In the genomic region with DNA sequence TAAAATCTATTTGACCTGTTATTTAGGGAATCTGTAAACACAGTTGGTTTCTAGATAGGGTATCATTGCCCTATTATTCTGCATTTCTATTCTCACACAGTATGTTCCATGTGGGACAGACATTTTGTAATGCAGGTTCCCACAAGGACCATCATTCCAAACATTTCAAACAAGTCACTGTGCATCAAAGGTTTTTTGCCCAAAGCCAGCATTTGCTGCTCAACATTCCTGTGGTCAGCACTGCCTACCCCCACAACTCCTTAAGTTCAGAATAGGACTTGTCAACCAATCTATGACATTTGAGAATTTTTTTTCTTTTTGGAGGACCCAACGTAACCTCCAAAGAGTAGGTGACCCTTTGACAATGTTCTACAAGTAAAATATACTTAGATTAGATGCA, we compare ENCODE assay signal across 19 cellular contexts.
DNase-seq lines count a peak whose midpoint lies in the region; ATAC-seq and TF ChIP-seq lines count a peak whose summit lies in the region.
"Had no signal": no experiment of that assay in that cellular context is flagged by ENCODE, and none has a peak within 500 bp of the region (broad histone marks: within the 10 kb centered on the region; RNA-seq: fewer than 3 reads in every experiment).

No MANE protein-coding gene starts in this region.

- no peak for TF ChIP-seq RAD21 in IMR-90 (IDR thresholded peaks at IDR 0.05; ENCODE audit: low read length)

- H3K14ac ChIP-seq in IMR-90 (replicated peaks; ENCODE audit: low read depth, low read length): no peak overlapping the region

- H3K9me3 ChIP-seq in IMR-90 (ENCODE audit: control insufficient read depth, insufficient read depth, low read length): no peaks in the 10 kb centered on the region
- H3K9me3 ChIP-seq: colonic mucosa, right lobe of liver had no signal

- no peak overlapping the region for H2AK9ac ChIP-seq in IMR-90 (replicated peaks; ENCODE audit: low read depth, low read length, poor library complexity)

- peaks cover 16% of the 10 kb centered on the region for H3K36me3 Mint-ChIP-seq in chondrocyte (ENCODE audit: low read depth)
- H3K36me3 Mint-ChIP-seq: immature natural killer cell had no signal

- H4K20me1 ChIP-seq in IMR-90 (ENCODE audit: insufficient read depth, low read length): peaks cover 22% of the 10 kb centered on the region; the same call in 1 of the 2 replicates

- POLR2A ChIA-PET in IMR-90 (lab: Charles Lee; ENCODE audit: unreplicated experiment): no interaction called here

- H4K5ac ChIP-seq in IMR-90 (ENCODE audit: low read depth, low read length): no peak overlapping the region

- BruUV-seq in IMR-90 (replicated peaks; lab: Mats Ljungman, UMichigan): no TSS peak

- H3K4me1 ChIP-seq in IMR-90 (ENCODE audit: control insufficient read depth, insufficient read depth, low read length): peaks cover 15% of the 10 kb centered on the region
- H3K4me1 ChIP-seq: colonic mucosa, right lobe of liver had no signal

- in situ Hi-C loops in IMR-90 (cut with MboI; ENCODE audit: low sequenced_read_pairs): no loop called here

- H3K9me1 ChIP-seq in IMR-90 (ENCODE audit: insufficient read depth, low read length): peaks cover 15% of the 10 kb centered on the region; the same call in 1 of the 2 replicates

- peak; percentile 45 for DNase-seq in AG08396 (ENCODE audit: low spot score)
- peak; percentile 65 for DNase-seq in IMR-90
- DNase-seq in chondrocyte (ENCODE audit: low spot score): no peak
- peak; percentile 58 for DNase-seq in myocyte (ENCODE audit: low read depth)
- no peak for DNase-seq in H4 (ENCODE audit: low spot score)
- no peak for DNase-seq in DMS79 treated with DMSO at 0.1 percent for 48 hours (lab: John Stamatoyannopoulos, UW)
- DNase-seq: activated CD8-positive, alpha-beta T cell treated with anti-CD3 and anti-CD28 coated beads for 36 hours; activated T-cell treated with anti-CD3 and anti-CD28 coated beads, Interleukin-2, amount 50 U/mL, for 48 hours; AML-193; colonic mucosa; immature natural killer cell; mesendoderm; NCI-H1105 treated with DMSO at 0.1 percent for 48 hours; right lobe of liver; stimulated activated CD4-positive, alpha-beta T cell treated with anti-CD3 and anti-CD28 coated beads, Interleukin-4, amount 100 ng/mL, for 1 hour; substantia nigra had no signal

- no peak overlapping the region for H3K23ac ChIP-seq in IMR-90 (ENCODE audit: low read depth, low read length)

- H2BK5ac ChIP-seq in IMR-90 (ENCODE audit: low read depth, low read length, poor library complexity, severe bottlenecking): peak overlapping the region; percentile 71

- no peak overlapping the region for H3K56ac ChIP-seq in IMR-90 (ENCODE audit: extremely low read depth, insufficient read depth, low read length)

- H2AK5ac ChIP-seq in IMR-90 (ENCODE audit: low read depth, low read length): no peak overlapping the region

- no peak overlapping the region for H3K4me3 ChIP-seq in IMR-90 (ENCODE audit: insufficient read depth, low read depth, low read length)
- H3K4me3 ChIP-seq: colonic mucosa, K562, right lobe of liver had no signal

- no peak for TF ChIP-seq POLR2A in IMR-90 (IDR thresholded peaks at IDR 0.05; ENCODE audit: low read depth, low read length)

- H3K4me2 ChIP-seq in IMR-90 (ENCODE audit: low read depth, low read length): peak overlapping the region; percentile 5; the same call in 1 of the 2 replicates

- no peak overlapping the region for H3K9ac ChIP-seq in IMR-90 (ENCODE audit: low read depth, low read length)

- H3K9me3 Mint-ChIP-seq in chondrocyte (ENCODE audit: low read depth): peaks cover 6% of the 10 kb centered on the region
- H3K9me3 Mint-ChIP-seq: activated CD8-positive, alpha-beta T cell treated with anti-CD3 and anti-CD28 coated beads for 36 hours had no signal

- ATAC-seq in IMR-90 (ENCODE audit: low read depth) (peak; percentile 56), GM19452 (IDR thresholded peaks at IDR 0.05; ENCODE audit: unreplicated experiment) (no peak), HG02642 (IDR thresholded peaks at IDR 0.05; ENCODE audit: poor library complexity, unreplicated experiment) (no peak)
- ATAC-seq: activated CD8-positive, alpha-beta T cell treated with anti-CD3 and anti-CD28 coated beads for 36 hours; K562; right lobe of liver had no signal

- H2BK20ac ChIP-seq in IMR-90 (ENCODE audit: low read depth, low read length): no peak overlapping the region

- dilution Hi-C loops in IMR-90 (cut with HindIII; ENCODE audit: low sequenced_read_pairs, unreplicated experiment): no loop called here

- no peak overlapping the region for H4K91ac ChIP-seq in IMR-90 (ENCODE audit: insufficient read depth, low read depth, low read length)

- H3K18ac ChIP-seq in IMR-90 (ENCODE audit: low read depth, low read length): no peak overlapping the region

- CTCF ChIA-PET in IMR-90 (lab: Yijun Ruan, JAX): no interaction called here

- H3K4me1 Mint-ChIP-seq in chondrocyte (ENCODE audit: low read depth): peaks cover 46% of the 10 kb centered on the region

- no peak overlapping the region for H2AFZ ChIP-seq in IMR-90 (replicated peaks; ENCODE audit: low read length, poor library complexity)

- no peak overlapping the region for H4K8ac ChIP-seq in IMR-90 (ENCODE audit: low read depth in 2 of 2, low read length in 2 of 2)

- H3K36me3 ChIP-seq in IMR-90 (ENCODE audit: control insufficient read depth, insufficient read depth, low read length): peaks cover 37% of the 10 kb centered on the region
- H3K36me3 ChIP-seq: colonic mucosa, right lobe of liver had no signal

- no peak overlapping the region; the same call in 1 of the 2 replicates for H3K4ac ChIP-seq in IMR-90 (ENCODE audit: low read depth, low read length)

- WGBS in IMR-90 (ENCODE audit: extremely low coverage in 2 of 2, insufficient read length in 1 of 2), 2 experiments: no CpG with 5 or more reads among the region's 1 CpG

- peaks cover 50 to 61% of the 10 kb centered on the region in 2 experiments for H3K79me1 ChIP-seq in IMR-90 (ENCODE audit: low read depth in 1 of 2, low read length in 2 of 2)

- intact Hi-C loops in IMR-90 (cut with micrococcal nuclease): no loop called here

- no peak overlapping the region for H3K27ac ChIP-seq in IMR-90 (ENCODE audit: insufficient read depth, low read length)
- H3K27ac ChIP-seq: colonic mucosa, right lobe of liver had no signal

- TF ChIP-seq CTCF in IMR-90 (conservative IDR thresholded peaks at IDR 0.05; ENCODE audit: low read depth, low read length) (no peak), chondrocyte (IDR thresholded peaks at IDR 0.05) (no peak)

- H2BK120ac ChIP-seq in IMR-90 (ENCODE audit: low read depth, low read length): no peak overlapping the region

- no peaks in the 10 kb centered on the region for H3K27me3 Mint-ChIP-seq in chondrocyte (ENCODE audit: low read depth)

- no peaks in the 10 kb centered on the region for H3K27me3 ChIP-seq in IMR-90 (ENCODE audit: control insufficient read depth, insufficient read depth, low read length)
- H3K27me3 ChIP-seq: colonic mucosa, right lobe of liver had no signal

- no peak overlapping the region for H2BK15ac ChIP-seq in IMR-90 (ENCODE audit: low read depth, low read length)

- H3K27ac Mint-ChIP-seq in chondrocyte (ENCODE audit: unreplicated experiment): peak overlapping the region; percentile 42
- H3K27ac Mint-ChIP-seq: activated CD8-positive, alpha-beta T cell treated with anti-CD3 and anti-CD28 coated beads for 36 hours; immature natural killer cell had no signal

- no peak overlapping the region for H3K4me3 Mint-ChIP-seq in chondrocyte (ENCODE audit: unreplicated experiment)
- H3K4me3 Mint-ChIP-seq: activated CD8-positive, alpha-beta T cell treated with anti-CD3 and anti-CD28 coated beads for 36 hours; immature natural killer cell had no signal

TF ChIP-seq in IMR-90, 13 proteins besides CTCF, POLR2A, EP300 and RAD21:
- no peak for TF ChIP-seq SMC3 (IDR thresholded peaks at IDR 0.05; ENCODE audit: low read depth, low read length)
- TF ChIP-seq CEBPB (IDR thresholded peaks at IDR 0.05; ENCODE audit: low read depth, low read length): no peak
- TF ChIP-seq, protein P1, sequence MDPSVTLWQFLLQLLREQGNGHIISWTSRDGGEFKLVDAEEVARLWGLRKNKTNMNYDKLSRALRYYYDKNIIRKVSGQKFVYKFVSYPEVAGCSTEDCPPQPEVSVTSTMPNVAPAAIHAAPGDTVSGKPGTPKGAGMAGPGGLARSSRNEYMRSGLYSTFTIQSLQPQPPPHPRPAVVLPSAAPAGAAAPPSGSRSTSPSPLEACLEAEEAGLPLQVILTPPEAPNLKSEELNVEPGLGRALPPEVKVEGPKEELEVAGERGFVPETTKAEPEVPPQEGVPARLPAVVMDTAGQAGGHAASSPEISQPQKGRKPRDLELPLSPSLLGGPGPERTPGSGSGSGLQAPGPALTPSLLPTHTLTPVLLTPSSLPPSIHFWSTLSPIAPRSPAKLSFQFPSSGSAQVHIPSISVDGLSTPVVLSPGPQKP (IDR thresholded peaks at IDR 0.05; ENCODE audit: borderline replicate concordance, low read depth, low read length): no peak

Comparison
In these comparisons a context has a peak if more than half of its experiments do, and no peak if none do; other contexts are left out.
1. DNase-seq: peak in AG08396 (single experiment), IMR-90 (single experiment) and myocyte (single experiment); none in chondrocyte (single experiment), H4 (single experiment) and DMS79 treated with DMSO at 0.1 percent for 48 hours (single experiment).